ENCODE assay signal across 9 cellular contexts in genomic region chr1:190338829-190339228, GRCh38.
"Had no signal": no experiment of that assay in that cellular context is flagged by ENCODE, and none has a peak within 500 bp of the region (broad histone marks: within the 10 kb centered on the region; RNA-seq: fewer than 3 reads in every experiment).

No MANE protein-coding gene starts in this region.

- H3K36me3 Mint-ChIP-seq: IgD-negative memory B cell had no signal

- H3K27ac ChIP-seq: HL-60, KMS-11 had no signal

- H3K4me3 ChIP-seq: K562 had no signal

- H3K4me3 Mint-ChIP-seq: IgD-negative memory B cell had no signal

- H3K27ac Mint-ChIP-seq: IgD-negative memory B cell had no signal

- H3K27me3 Mint-ChIP-seq: IgD-negative memory B cell had no signal

- DNase-seq: IMR-90, KBM-7, KG1 had no signal

- ATAC-seq: HepG2, K562 had no signal

- FAIRE-seq: HepG2, HTR-8/SVneo, K562 had no signal

- H3K4me1 Mint-ChIP-seq: IgD-negative memory B cell had no signal

- H3K4me2 ChIP-seq: KMS-11 had no signal
